Comparison of ENCODE assay signal across 25 cellular contexts in genomic region chr5:155285673-155286072, GRCh38.
"Had no signal": no experiment of that assay in that cellular context is flagged by ENCODE, and none has a peak within 500 bp of the region (broad histone marks: within the 10 kb centered on the region; RNA-seq: fewer than 3 reads in every experiment).

No MANE protein-coding gene starts in this region.

- H3K27me3 Mint-ChIP-seq: IgD-negative memory B cell had no signal

- H3K4me3 ChIP-seq: MG63, PC-9, Peyer's patch, SJCRH30 had no signal

- H3K27me3 ChIP-seq: Peyer's patch, SJCRH30 had no signal

- H3K36me3 Mint-ChIP-seq: IgD-negative memory B cell had no signal

- H3K4me2 ChIP-seq: PC-9 had no signal

- H3K27ac Mint-ChIP-seq: IgD-negative memory B cell had no signal

- H3K9me3 ChIP-seq: MG63, Peyer's patch, SJCRH30 had no signal

- DNase-seq: KBM-7; MG63; NCI-H1092; NCI-H1105 treated with DMSO at 0.1 percent for 48 hours; NCI-H1417 treated with DMSO at 0.1 percent for 48 hours; NCI-H146; NCI-H1694 treated with DMSO at 0.1 percent for 48 hours; NCI-H1930; NCI-H2081; NCI-H2107; NCI-H2171 treated with DMSO at 0.1 percent for 48 hours; NCI-H345; NCI-H446 treated with DMSO at 0.1 percent for 48 hours; NCI-H510A treated with DMSO at 0.1 percent for 48 hours; NCI-H526; NCI-H748 treated with DMSO at 0.1 percent for 48 hours; NK-92 treated with Interleukin-12 subunit alpha and Interleukin-12 subunit beta, amount 100 ng/mL, for 24 hours; PC-9; Peyer's patch; SHP77 treated with DMSO at 0.1 percent for 48 hours; SJCRH30 had no signal

- H3K4me3 Mint-ChIP-seq: IgD-negative memory B cell had no signal

- H3K4me1 Mint-ChIP-seq: IgD-negative memory B cell had no signal

- H3K27ac ChIP-seq: HL-60, PC-9, Peyer's patch, SJCRH30 had no signal

- ATAC-seq: Right ventricle myocardium inferior, SK-N-SH treated with all-trans-retinoic acid at 6 μM for 48 hours had no signal

- H3K4me1 ChIP-seq: Peyer's patch, SJCRH30 had no signal

- H3K36me3 ChIP-seq: MG63, Peyer's patch, SJCRH30 had no signal
